In the genomic region with DNA sequence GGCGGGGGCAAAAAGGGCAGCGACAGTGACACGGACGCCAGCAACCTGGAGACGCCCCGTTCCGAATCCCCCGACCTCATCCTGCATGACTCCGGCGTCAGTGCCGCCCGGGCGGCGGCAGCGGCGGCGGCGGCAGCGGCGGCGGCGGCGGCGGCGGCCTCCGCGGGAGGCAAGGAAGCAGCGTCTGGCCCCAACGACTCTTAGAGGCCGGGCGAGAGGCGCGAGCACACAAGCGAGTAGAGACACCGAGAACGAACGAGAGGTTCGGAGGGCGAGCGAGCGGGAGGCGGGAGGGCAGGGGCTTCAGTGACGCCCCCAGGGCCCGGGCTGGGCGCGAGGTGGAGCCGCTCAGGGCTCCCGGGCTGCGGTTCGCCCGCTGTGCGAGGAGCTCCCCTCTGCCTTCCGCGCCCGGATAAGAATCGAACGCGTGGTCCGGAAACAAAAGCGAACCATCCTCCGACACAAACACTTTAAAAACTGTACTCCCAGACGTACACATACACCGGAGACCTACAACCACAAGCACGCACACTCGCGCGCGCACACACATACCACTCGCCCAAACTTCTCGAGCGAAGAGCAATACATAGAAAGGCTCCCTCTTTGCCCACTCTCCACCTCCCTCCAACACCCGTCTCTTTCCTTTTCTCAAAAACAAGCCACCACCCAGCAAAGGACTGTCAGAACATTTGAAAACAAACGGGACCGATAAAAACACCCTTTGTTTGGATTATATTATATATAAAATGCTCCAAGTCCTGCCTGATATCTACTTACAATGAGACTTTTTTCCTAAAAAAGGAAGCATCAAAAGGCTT, we compare ENCODE assay signal across 8 cellular contexts. TPM values are rescaled to one million over a fixed set of nuclear protein-coding genes. Genes with fewer than 3 reads are reported as not detected.
DNase-seq lines count a peak whose midpoint lies in the region; ATAC-seq lines count a peak whose summit lies in the region.

No MANE protein-coding gene starts in this region.

- peaks cover 69% of the 10 kb centered on the region for H3K27me3 Mint-ChIP-seq in activated naive CD8-positive, alpha-beta T cell treated with anti-CD3 and anti-CD28 coated beads, Interleukin-2, amount 10 ng/mL, durations not matched to agents 7 days and 5 days

- ATAC-seq in activated naive CD8-positive, alpha-beta T cell treated with anti-CD3 and anti-CD28 coated beads, Interleukin-2, amount 10 ng/mL, durations not matched to agents 7 days and 5 days (ENCODE audit: low read depth): peak; percentile 21
- ATAC-seq in GM18870 (IDR thresholded peaks at IDR 0.05; ENCODE audit: unreplicated experiment): no peak
- no peak for ATAC-seq in HG03280 (IDR thresholded peaks at IDR 0.05; ENCODE audit: unreplicated experiment)

- H3K36me3 Mint-ChIP-seq in activated naive CD8-positive, alpha-beta T cell treated with anti-CD3 and anti-CD28 coated beads, Interleukin-2, amount 10 ng/mL, durations not matched to agents 7 days and 5 days: peaks cover 1% of the 10 kb centered on the region

- H3K4me3 Mint-ChIP-seq in activated naive CD8-positive, alpha-beta T cell treated with anti-CD3 and anti-CD28 coated beads, Interleukin-2, amount 10 ng/mL, durations not matched to agents 7 days and 5 days: peak overlapping the region; percentile 76

- POLR2A ChIA-PET in activated naive CD8-positive, alpha-beta T cell treated with anti-CD3 and anti-CD28 coated beads, Interleukin-2, amount 10 ng/mL, durations not matched to agents 7 days and 5 days (lab: Charles Lee): no interaction called here

- peaks cover 37% of the 10 kb centered on the region for H3K4me1 Mint-ChIP-seq in activated naive CD8-positive, alpha-beta T cell treated with anti-CD3 and anti-CD28 coated beads, Interleukin-2, amount 10 ng/mL, durations not matched to agents 7 days and 5 days

- H3K27ac Mint-ChIP-seq in activated naive CD8-positive, alpha-beta T cell treated with anti-CD3 and anti-CD28 coated beads, Interleukin-2, amount 10 ng/mL, durations not matched to agents 7 days and 5 days: peak overlapping the region; percentile 81

- no peaks in the 10 kb centered on the region for H3K9me3 Mint-ChIP-seq in activated naive CD8-positive, alpha-beta T cell treated with anti-CD3 and anti-CD28 coated beads, Interleukin-2, amount 10 ng/mL, durations not matched to agents 7 days and 5 days

- DNase-seq in stimulated activated CD4-positive, alpha-beta T cell treated with anti-CD3 and anti-CD28 coated beads, Interleukin-15, amount 100 ng/mL, for 24 hours: peak; percentile 50
- no peak for DNase-seq in stimulated activated CD4-positive, alpha-beta T cell treated with anti-CD3 and anti-CD28 coated beads, Interleukin-4, amount 100 ng/mL, for 24 hours
- DNase-seq in LoVo (ENCODE audit: low spot score): peak; percentile 14
- peak; percentile 67 for DNase-seq in activated naive CD8-positive, alpha-beta T cell treated with anti-CD3 and anti-CD28 coated beads, Interleukin-2, amount 10 ng/mL, durations not matched to agents 7 days and 5 days
- peak; percentile 72 for DNase-seq in left kidney (ENCODE audit: low read depth, low spot score)
- no peak for DNase-seq in hippocampal formation (lab: John Stamatoyannopoulos, UW)

RNA-seq across cellular contexts. Expression of a gene that starts 2.8 kb away (rescaled TPM):
- not detected for total RNA-seq in activated naive CD8-positive, alpha-beta T cell treated with anti-CD3 and anti-CD28 coated beads, Interleukin-2, amount 10 ng/mL, durations not matched to agents 7 days and 5 days

RNA-seq across cellular contexts. Expression of a gene that starts 58.0 kb away (rescaled TPM):
- total RNA-seq in activated naive CD8-positive, alpha-beta T cell treated with anti-CD3 and anti-CD28 coated beads, Interleukin-2, amount 10 ng/mL, durations not matched to agents 7 days and 5 days: 10 to 100 TPM; 17.5 to 19.6 TPM

Comparison
In these comparisons a context has a peak if more than half of its experiments do, and no peak if none do; other contexts are left out.
1. DNase-seq: peak in stimulated activated CD4-positive, alpha-beta T cell treated with anti-CD3 and anti-CD28 coated beads, Interleukin-15, amount 100 ng/mL, for 24 hours (single experiment), LoVo (single experiment), activated naive CD8-positive, alpha-beta T cell treated with anti-CD3 and anti-CD28 coated beads, Interleukin-2, amount 10 ng/mL, durations not matched to agents 7 days and 5 days (single experiment) and left kidney (single experiment); none in stimulated activated CD4-positive, alpha-beta T cell treated with anti-CD3 and anti-CD28 coated beads, Interleukin-4, amount 100 ng/mL, for 24 hours (single experiment) and hippocampal formation (0 of 2).